16 cellular contexts compared by ENCODE assay signal in genomic region chr3:4820296-4821121, GRCh38.
DNase-seq lines count a peak whose midpoint lies in the region; ATAC-seq and TF ChIP-seq lines count a peak whose summit lies in the region.
"Had no signal": no experiment of that assay in that cellular context is flagged by ENCODE, and none has a peak within 500 bp of the region (broad histone marks: within the 10 kb centered on the region; RNA-seq: fewer than 3 reads in every experiment).

No MANE protein-coding gene starts in this region.

- intact Hi-C loops in activated T-helper 2 cell treated with anti-CD3 and anti-CD28 coated beads, Interferon-gamma antibody, Interleukin-2, Interleukin-4, amounts not matched to agents 10 μg/mL and 5 μg/mL and 100 μg/mL, durations not matched to agents 14 hours and 24 hours and 36 hours (cut with micrococcal nuclease): loop anchor here (1.0 to 2.0 kb wide), 2 partner anchors 43 to 98 kb away; no protein-coding TSS in a partner anchor

- H3K4me3 Mint-ChIP-seq in activated naive CD4-positive, alpha-beta T cell treated with anti-CD3 and anti-CD28 coated beads, Interleukin-2, amount 10 ng/mL, durations not matched to agents 7 days and 5 days: no peak overlapping the region
- H3K4me3 Mint-ChIP-seq in activated T-helper 2 cell treated with anti-CD3 and anti-CD28 coated beads, Interferon-gamma antibody, Interleukin-2, Interleukin-4, amounts not matched to agents 10 μg/mL and 5 μg/mL and 100 μg/mL, durations not matched to agents 14 hours and 24 hours and 36 hours (ENCODE audit: low read depth): peak overlapping the region; percentile 51
- no peak overlapping the region for H3K4me3 Mint-ChIP-seq in nephron progenitor cell
- H3K4me3 Mint-ChIP-seq: nephron had no signal

- no peak for TF ChIP-seq CTCF in nephron progenitor cell (IDR thresholded peaks at IDR 0.05)

- CTCF ChIA-PET in activated naive CD4-positive, alpha-beta T cell treated with anti-CD3 and anti-CD28 coated beads, Interleukin-2, amount 10 ng/mL, durations not matched to agents 7 days and 5 days (lab: Charles Lee): interaction anchor here (0.5 to 3.0 kb wide), 11 partner anchors 10 to 166 kb away, joined by 3 to 19 read pairs (median 7); partner anchors contain the start of gene BHLHE40

- H3K9me3 ChIP-seq in thymus (ENCODE audit: control insufficient read depth): no peaks in the 10 kb centered on the region
- H3K9me3 ChIP-seq: breast epithelium had no signal

- H3K36me3 Mint-ChIP-seq in activated naive CD4-positive, alpha-beta T cell treated with anti-CD3 and anti-CD28 coated beads, Interleukin-2, amount 10 ng/mL, durations not matched to agents 7 days and 5 days: peaks cover 74% of the 10 kb centered on the region
- peaks cover 98% of the 10 kb centered on the region for H3K36me3 Mint-ChIP-seq in activated T-helper 2 cell treated with anti-CD3 and anti-CD28 coated beads, Interferon-gamma antibody, Interleukin-2, Interleukin-4, amounts not matched to agents 10 μg/mL and 5 μg/mL and 100 μg/mL, durations not matched to agents 14 hours and 24 hours and 36 hours (ENCODE audit: low read depth)
- peaks cover 98% of the 10 kb centered on the region for H3K36me3 Mint-ChIP-seq in nephron progenitor cell (ENCODE audit: low read depth)

- ATAC-seq in esophagus mucosa: no peak
- ATAC-seq: heart left ventricle, HepG2 had no signal

- H3K4me3 ChIP-seq in thymus (ENCODE audit: low read length): no peak overlapping the region
- H3K4me3 ChIP-seq: breast epithelium, heart left ventricle, right atrium auricular region had no signal

- no peak overlapping the region for H3K27ac Mint-ChIP-seq in activated naive CD4-positive, alpha-beta T cell treated with anti-CD3 and anti-CD28 coated beads, Interleukin-2, amount 10 ng/mL, durations not matched to agents 7 days and 5 days
- peak overlapping the region; percentile 93 for H3K27ac Mint-ChIP-seq in activated T-helper 2 cell treated with anti-CD3 and anti-CD28 coated beads, Interferon-gamma antibody, Interleukin-2, Interleukin-4, amounts not matched to agents 10 μg/mL and 5 μg/mL and 100 μg/mL, durations not matched to agents 14 hours and 24 hours and 36 hours
- H3K27ac Mint-ChIP-seq in nephron progenitor cell: peak overlapping the region; percentile 38

- peak overlapping the region; percentile 31 for H3K27ac ChIP-seq in thymus (ENCODE audit: low read depth)
- H3K27ac ChIP-seq: right atrium auricular region had no signal

- 59% methylated on average over 17 of the region's 17 CpGs for WGBS in thymus

- H3K27me3 Mint-ChIP-seq in activated naive CD4-positive, alpha-beta T cell treated with anti-CD3 and anti-CD28 coated beads, Interleukin-2, amount 10 ng/mL, durations not matched to agents 7 days and 5 days: peaks cover 3% of the 10 kb centered on the region
- H3K27me3 Mint-ChIP-seq in activated T-helper 2 cell treated with anti-CD3 and anti-CD28 coated beads, Interferon-gamma antibody, Interleukin-2, Interleukin-4, amounts not matched to agents 10 μg/mL and 5 μg/mL and 100 μg/mL, durations not matched to agents 14 hours and 24 hours and 36 hours (ENCODE audit: low read depth): no peaks in the 10 kb centered on the region
- peaks cover 6% of the 10 kb centered on the region for H3K27me3 Mint-ChIP-seq in nephron progenitor cell (ENCODE audit: low read depth, poor library complexity)

- H3K36me3 ChIP-seq in thymus (ENCODE audit: control insufficient read depth, insufficient read depth): peaks cover 48% of the 10 kb centered on the region
- H3K36me3 ChIP-seq: breast epithelium had no signal

- peaks cover 58% of the 10 kb centered on the region for H3K4me1 Mint-ChIP-seq in activated naive CD4-positive, alpha-beta T cell treated with anti-CD3 and anti-CD28 coated beads, Interleukin-2, amount 10 ng/mL, durations not matched to agents 7 days and 5 days
- H3K4me1 Mint-ChIP-seq in activated T-helper 2 cell treated with anti-CD3 and anti-CD28 coated beads, Interferon-gamma antibody, Interleukin-2, Interleukin-4, amounts not matched to agents 10 μg/mL and 5 μg/mL and 100 μg/mL, durations not matched to agents 14 hours and 24 hours and 36 hours (ENCODE audit: low read depth): peaks cover 69% of the 10 kb centered on the region
- peaks cover 36% of the 10 kb centered on the region for H3K4me1 Mint-ChIP-seq in nephron progenitor cell

- peak; percentile 36 for DNase-seq in activated naive CD4-positive, alpha-beta T cell treated with Interleukin-2 at 50 U/mL for 16 hours
- no peak for DNase-seq in activated naive CD4-positive, alpha-beta T cell treated with anti-CD3 and anti-CD28 coated beads, Interleukin-2, amount 10 ng/mL, durations not matched to agents 7 days and 5 days
- no peak for DNase-seq in activated T-helper 2 cell treated with anti-CD3 and anti-CD28 coated beads, Interferon-gamma antibody, Interleukin-2, Interleukin-4, amounts not matched to agents 10 μg/mL and 5 μg/mL and 100 μg/mL, durations not matched to agents 14 hours and 24 hours and 36 hours (ENCODE audit: low spot score)
- DNase-seq in nephron progenitor cell (no peak), cerebellum (ENCODE audit: low spot score) (no peak), C1 segment of cervical spinal cord (lab: John Stamatoyannopoulos, UW) (no peak)
- DNase-seq: DMS153, heart left ventricle, NCI-H1417 treated with DMSO at 0.1 percent for 48 hours, NCI-H748 treated with DMSO at 0.1 percent for 48 hours had no signal

- H3K27me3 ChIP-seq in thymus (ENCODE audit: control insufficient read depth, insufficient read depth): no peaks in the 10 kb centered on the region
- H3K27me3 ChIP-seq: breast epithelium, heart left ventricle, right atrium auricular region had no signal

- H3K4me1 ChIP-seq in thymus (ENCODE audit: control insufficient read depth, insufficient read depth, low read length): peaks cover 31% of the 10 kb centered on the region

- H3K9me3 Mint-ChIP-seq in activated naive CD4-positive, alpha-beta T cell treated with anti-CD3 and anti-CD28 coated beads, Interleukin-2, amount 10 ng/mL, durations not matched to agents 7 days and 5 days: peaks cover 15% of the 10 kb centered on the region
- peaks cover 14% of the 10 kb centered on the region for H3K9me3 Mint-ChIP-seq in activated T-helper 2 cell treated with anti-CD3 and anti-CD28 coated beads, Interferon-gamma antibody, Interleukin-2, Interleukin-4, amounts not matched to agents 10 μg/mL and 5 μg/mL and 100 μg/mL, durations not matched to agents 14 hours and 24 hours and 36 hours
- peaks cover 33% of the 10 kb centered on the region for H3K9me3 Mint-ChIP-seq in nephron progenitor cell
